In the genomic region with DNA sequence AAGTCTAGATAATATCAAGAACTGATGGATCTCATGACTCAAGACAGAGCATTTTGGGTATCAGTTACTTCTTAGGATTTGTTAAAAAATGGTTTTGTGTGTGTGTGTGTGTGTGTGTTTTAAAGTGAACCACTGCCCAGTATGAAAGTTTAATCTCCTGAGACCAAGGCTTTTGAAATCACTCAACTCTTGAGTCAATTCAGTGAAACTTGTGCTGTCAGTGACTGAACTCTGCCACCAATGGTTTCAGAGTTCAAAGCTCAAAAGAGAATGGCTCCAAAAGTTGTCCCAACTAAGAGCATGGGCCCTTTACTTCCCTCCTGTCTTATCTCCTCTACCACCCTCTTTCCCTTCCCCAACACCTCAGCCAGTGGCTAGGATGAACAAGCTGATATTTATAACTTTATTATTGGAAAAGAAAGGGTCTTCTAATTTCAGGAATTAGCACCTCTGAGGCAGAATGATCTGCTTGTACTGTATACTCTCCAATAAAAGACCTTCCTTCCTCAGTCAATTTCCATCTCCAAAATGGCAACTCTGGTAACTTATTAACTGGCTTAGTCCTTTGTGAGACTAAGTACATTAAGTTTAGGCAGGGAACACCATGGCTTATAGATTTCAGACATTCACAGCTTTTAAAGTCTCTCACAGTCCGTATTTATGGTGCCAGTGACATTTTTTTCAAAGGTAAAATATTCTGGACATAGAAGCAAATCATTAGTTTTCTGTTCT, we compare ENCODE assay signal across 23 cellular contexts.
A peak's percentile ranks its signal among the peaks of the same experiment; 100 is the strongest.
DNase-seq lines count a peak whose midpoint lies in the region; ATAC-seq and TF ChIP-seq lines count a peak whose summit lies in the region.
"Had no signal": no experiment of that assay in that cellular context is flagged by ENCODE, and none has a peak within 500 bp of the region (broad histone marks: within the 10 kb centered on the region; RNA-seq: fewer than 3 reads in every experiment).

No MANE protein-coding gene starts in this region.

- in situ Hi-C loops in gastrocnemius medialis (cut with MboI; ENCODE audit: low sequenced_read_pairs in 4 of 4): loop anchor here in 1 of 4 donors (25.0 kb wide), 1 partner anchor 89 kb away; no protein-coding TSS in a partner anchor

- ATAC-seq in GM18517 (IDR thresholded peaks at IDR 0.05; ENCODE audit: unreplicated experiment): peak; percentile 77
- peak; percentile 58 for ATAC-seq in GM19452 (IDR thresholded peaks at IDR 0.05; ENCODE audit: unreplicated experiment)
- peak; percentile 65 for ATAC-seq in HG02943 (IDR thresholded peaks at IDR 0.05; ENCODE audit: low read depth, unreplicated experiment)
- peak; percentile 55 for ATAC-seq in left lobe of liver
- ATAC-seq in gastrocnemius medialis: no peak
- ATAC-seq: activated CD4-positive, alpha-beta T cell treated with anti-CD3 and anti-CD28 coated beads for 36 hours; activated T-cell treated with anti-CD3 and anti-CD28 coated beads, Interleukin-2, amount 50 U/mL, for 4 hours; right cardiac atrium; stimulated activated memory B cell treated with anti-CD40 and anti-IgM and Interleukin-4, amounts not matched to agents 10 μg/mL and 1 μg/mL and 100 μg/mL, for 72 hours had no signal

- H3K27me3 ChIP-seq in gastrocnemius medialis: no peaks in the 10 kb centered on the region
- H3K27me3 ChIP-seq: spleen had no signal

- DNase-seq in left lobe of liver (ENCODE audit: low spot score) (no peak), gastrocnemius medialis (no peak), C1 segment of cervical spinal cord (lab: John Stamatoyannopoulos, UW) (no peak)
- DNase-seq in stimulated activated CD4-positive, alpha-beta T cell treated with anti-CD3 and anti-CD28 coated beads, Interleukin-2, amount 100 ng/mL, for 48 hours: no peak
- DNase-seq: activated CD4-positive, alpha-beta T cell treated with anti-CD3 and anti-CD28 coated beads for 36 hours; activated T-cell treated with anti-CD3 and anti-CD28 coated beads, Interleukin-2, amount 50 U/mL, for 4 hours; glutamatergic neuron; HCEC 1CT; kidney; NCI-H1105 treated with DMSO at 0.1 percent for 48 hours; NCI-H2081; NCI-H774; right cardiac atrium; spleen; stimulated activated CD4-positive, alpha-beta T cell treated with anti-CD3 and anti-CD28 coated beads, Interleukin-4, amount 100 ng/mL, for 1 hour had no signal

- H3K9me3 ChIP-seq in gastrocnemius medialis: no peaks in the 10 kb centered on the region
- H3K9me3 ChIP-seq: spleen had no signal

- no peak overlapping the region for H3K4me3 ChIP-seq in gastrocnemius medialis
- H3K4me3 ChIP-seq: lung, SK-N-MC, spleen had no signal

- intact Hi-C loops in gastrocnemius medialis (cut with DNase I; ENCODE audit: low total_unique reads): no loop called here

- no peaks in the 10 kb centered on the region for H3K36me3 ChIP-seq in gastrocnemius medialis
- H3K36me3 ChIP-seq: spleen had no signal

- H3K4me1 ChIP-seq in gastrocnemius medialis: no peaks in the 10 kb centered on the region
- H3K4me1 ChIP-seq: parathyroid adenoma, spleen had no signal

- TF ChIP-seq POLR2A in gastrocnemius medialis (IDR thresholded peaks at IDR 0.05): no peak

- no peak overlapping the region for H3K27ac ChIP-seq in gastrocnemius medialis
- H3K27ac ChIP-seq: parathyroid adenoma, RWPE1, SK-N-MC, spleen had no signal

- TF ChIP-seq CTCF in gastrocnemius medialis (IDR thresholded peaks at IDR 0.05 in 4 of 5, conservative IDR thresholded peaks at IDR 0.05 in 1 of 5): no peak

Comparison
In these comparisons a context has a peak if more than half of its experiments do, and no peak if none do; other contexts are left out.
1. ATAC-seq: peak in GM18517 (single experiment), GM19452 (single experiment), HG02943 (single experiment) and left lobe of liver (single experiment); none in gastrocnemius medialis (0 of 2).